ENCODE assay signal across 8 cellular contexts in the genomic region with DNA sequence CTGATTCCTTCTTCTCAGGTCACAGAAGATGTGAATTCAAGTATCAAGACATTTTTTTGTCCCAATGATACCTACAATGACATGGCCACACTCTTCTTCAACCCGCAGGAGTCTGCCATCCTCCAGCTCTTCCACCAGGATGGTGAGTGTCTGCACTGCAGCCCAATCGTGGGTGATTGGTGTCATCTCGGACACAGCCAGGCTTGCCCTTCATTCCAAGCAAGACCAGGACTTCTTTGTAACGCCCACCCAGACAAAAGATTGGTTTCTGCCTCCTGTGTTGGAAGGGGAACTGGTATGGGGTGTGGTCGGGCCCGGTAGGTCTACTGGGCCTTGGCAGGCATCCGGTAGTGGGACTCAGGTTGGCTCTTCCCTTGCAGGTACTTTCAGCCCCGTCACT. TPM values are rescaled to one million over a fixed set of nuclear protein-coding genes. Genes with fewer than 3 reads are reported as not detected.
"Had no signal": no experiment of that assay in that cellular context is flagged by ENCODE, and none has a peak within 500 bp of the region (broad histone marks: within the 10 kb centered on the region; RNA-seq: fewer than 3 reads in every experiment).

No MANE protein-coding gene starts in this region.

- DNase-seq: H9, HCEC 1CT, IMR-90 had no signal

- FAIRE-seq: H1, H54, K562 had no signal

- H3K4me3 ChIP-seq: GM23338, K562 had no signal

- ATAC-seq: GM23338, K562 had no signal

RNA-seq across cellular contexts. Expression of a gene that starts 14.1 kb away (rescaled TPM):
- total RNA-seq: GM23338, H1, H9, HT-29, IMR-90, K562 had no signal
- polyA plus RNA-seq: H1, IMR-90, K562 had no signal

RNA-seq across cellular contexts. Expression of a gene that starts 25.2 kb away (rescaled TPM):
- total RNA-seq: GM23338, HT-29, IMR-90, K562 had no signal
- polyA plus RNA-seq: IMR-90, K562 had no signal
